11 cellular contexts compared by ENCODE assay signal in genomic region chr5:138869763-138870500, GRCh38. TPM values are rescaled to one million over a fixed set of nuclear protein-coding genes. Genes with fewer than 3 reads are reported as not detected.
DNase-seq lines count a peak whose midpoint lies in the region; ATAC-seq and TF ChIP-seq lines count a peak whose summit lies in the region.
"Had no signal": no experiment of that assay in that cellular context is flagged by ENCODE, and none has a peak within 500 bp of the region (broad histone marks: within the 10 kb centered on the region; RNA-seq: fewer than 3 reads in every experiment).

No MANE protein-coding gene starts in this region.

- no peak overlapping the region for H3K9ac ChIP-seq in fibroblast of lung (ENCODE audit: insufficient read depth, low read length)

- H2AFZ ChIP-seq in fibroblast of lung (ENCODE audit: low read length): no peak overlapping the region

- H3K27ac ChIP-seq in fibroblast of lung (ENCODE audit: insufficient read depth, low read length): no peak overlapping the region
- H3K27ac ChIP-seq in tibial artery: no peak overlapping the region

- DNase-seq in NCI-H82 (lab: John Stamatoyannopoulos, UW) (peak; percentile 24), NCI-H82 treated with DMSO at 0.1 percent for 48 hours (lab: John Stamatoyannopoulos, UW; ENCODE audit: unreplicated experiment) (no peak), fibroblast of lung (ENCODE audit: low read depth in 2 of 2) (peak; percentile 20 to 75), non-pigmented ciliary epithelial cell (ENCODE audit: low read depth) (peak; percentile 31), tibial artery (no peak), GM10266 (ENCODE audit: extremely low spot score) (no peak)
- no peak for DNase-seq in activated CD8-positive, alpha-beta memory T cell treated with anti-CD3 and anti-CD28 coated beads, Interleukin-2, amount 50 U/mL, for 48 hours
- DNase-seq: NCI-H2029 treated with DMSO at 0.1 percent for 48 hours had no signal

- H3K4me1 ChIP-seq in fibroblast of lung (ENCODE audit: control insufficient read depth, extremely low read depth, insufficient read depth, low read length) (no peaks in the 10 kb centered on the region), tibial artery (peaks cover 0 to 73% (median 32%) of the 10 kb centered on the region in 4 donors)

- peaks cover 47% of the 10 kb centered on the region for H3K79me2 ChIP-seq in fibroblast of lung (ENCODE audit: control insufficient read depth, insufficient read depth, low read length)

- H3K9me3 ChIP-seq in fibroblast of lung (ENCODE audit: control insufficient read depth, insufficient read depth, low read depth, low read length) (no peaks in the 10 kb centered on the region), tibial artery (no peaks in the 10 kb centered on the region)

- intact Hi-C loops in tibial artery (cut with DNase I; ENCODE audit: low total_unique reads): no loop called here

- H3K27me3 ChIP-seq in fibroblast of lung (ENCODE audit: control insufficient read depth, insufficient read depth, low read length): no peaks in the 10 kb centered on the region
- H3K27me3 ChIP-seq in tibial artery: no peaks in the 10 kb centered on the region

- H3K4me2 ChIP-seq in fibroblast of lung (ENCODE audit: extremely low read depth, insufficient read depth, low read length): no peak overlapping the region

- H4K20me1 ChIP-seq in fibroblast of lung (ENCODE audit: control insufficient read depth, extremely low read depth, insufficient read depth, low read length): no peaks in the 10 kb centered on the region

- TF ChIP-seq CTCF in fibroblast of lung (conservative IDR thresholded peaks at IDR 0.05 in 1 of 2, IDR thresholded peaks at IDR 0.05 in 1 of 2; ENCODE audit: low read depth in 1 of 2, low read length in 2 of 2) (no peak), tibial artery (IDR thresholded peaks at IDR 0.05) (no peak), GM10266 (IDR thresholded peaks at IDR 0.05; ENCODE audit: control insufficient read depth, insufficient read depth, low read depth, missing control alignments) (no peak)

- H3K36me3 ChIP-seq in fibroblast of lung (ENCODE audit: control insufficient read depth, insufficient read depth, low read length) (no peaks in the 10 kb centered on the region), tibial artery (no peaks in the 10 kb centered on the region)

- peak; percentile 39 for ATAC-seq in SK-N-SH treated with all-trans-retinoic acid at 6 μM for 48 hours
- ATAC-seq: Panc1 had no signal

- H3K4me3 ChIP-seq in fibroblast of lung (replicated peaks in 1 of 4; ENCODE audit: control extremely low read depth in 1 of 4, insufficient read depth in 1 of 4, low read depth in 3 of 4, low read length in 4 of 4): no peak overlapping the region
- no peak overlapping the region for H3K4me3 ChIP-seq in tibial artery

TF ChIP-seq in SK-N-SH treated with all-trans-retinoic acid at 6 μM for 48 hours, 23 proteins besides CTCF, POLR2A, EP300 and RAD21:
- TF ChIP-seq TCF4 (CRISPR knock-in tag; IDR thresholded peaks at IDR 0.05; ENCODE audit: borderline replicate concordance) (no peak), ARNTL (CRISPR knock-in tag; IDR thresholded peaks at IDR 0.05; ENCODE audit: borderline replicate concordance, low read depth) (no peak), SNAI2 (CRISPR knock-in tag; IDR thresholded peaks at IDR 0.05) (no peak), ESRRG (CRISPR knock-in tag; IDR thresholded peaks at IDR 0.05) (no peak), PPARA (CRISPR knock-in tag; IDR thresholded peaks at IDR 0.05; ENCODE audit: borderline replicate concordance) (no peak), ZNF70 (CRISPR knock-in tag; IDR thresholded peaks at IDR 0.05) (no peak), CSDC2 (CRISPR knock-in tag; IDR thresholded peaks at IDR 0.05) (no peak)

RNA-seq across cellular contexts. Expression of gene LRRTM2, which starts 5.2 kb away (rescaled TPM):
- 1.0 and 1.3 TPM in 2 replicates for total RNA-seq in fibroblast of lung
- 0.33 and 1.8 TPM in 2 replicates for polyA plus RNA-seq in fibroblast of lung
- polyA plus RNA-seq in fibroblast of lung (2012): 0.30 and 1.0 TPM in 2 replicates
- 0.51 and 0.93 TPM in 2 replicates for polyA minus RNA-seq in fibroblast of lung (ENCODE audit: low replicate concordance)
- total RNA-seq: A172 had no signal

Comparison
In these comparisons a context has a peak if more than half of its experiments do, and no peak if none do; other contexts are left out.
1. DNase-seq: peak in NCI-H82 (single experiment), fibroblast of lung (2 of 2) and non-pigmented ciliary epithelial cell (single experiment); none in NCI-H82 treated with DMSO at 0.1 percent for 48 hours (single experiment), tibial artery (0 of 2), activated CD8-positive, alpha-beta memory T cell treated with anti-CD3 and anti-CD28 coated beads, Interleukin-2, amount 50 U/mL, for 48 hours (single experiment) and GM10266 (single experiment).